9 cellular contexts compared by ENCODE assay signal in the genomic region with DNA sequence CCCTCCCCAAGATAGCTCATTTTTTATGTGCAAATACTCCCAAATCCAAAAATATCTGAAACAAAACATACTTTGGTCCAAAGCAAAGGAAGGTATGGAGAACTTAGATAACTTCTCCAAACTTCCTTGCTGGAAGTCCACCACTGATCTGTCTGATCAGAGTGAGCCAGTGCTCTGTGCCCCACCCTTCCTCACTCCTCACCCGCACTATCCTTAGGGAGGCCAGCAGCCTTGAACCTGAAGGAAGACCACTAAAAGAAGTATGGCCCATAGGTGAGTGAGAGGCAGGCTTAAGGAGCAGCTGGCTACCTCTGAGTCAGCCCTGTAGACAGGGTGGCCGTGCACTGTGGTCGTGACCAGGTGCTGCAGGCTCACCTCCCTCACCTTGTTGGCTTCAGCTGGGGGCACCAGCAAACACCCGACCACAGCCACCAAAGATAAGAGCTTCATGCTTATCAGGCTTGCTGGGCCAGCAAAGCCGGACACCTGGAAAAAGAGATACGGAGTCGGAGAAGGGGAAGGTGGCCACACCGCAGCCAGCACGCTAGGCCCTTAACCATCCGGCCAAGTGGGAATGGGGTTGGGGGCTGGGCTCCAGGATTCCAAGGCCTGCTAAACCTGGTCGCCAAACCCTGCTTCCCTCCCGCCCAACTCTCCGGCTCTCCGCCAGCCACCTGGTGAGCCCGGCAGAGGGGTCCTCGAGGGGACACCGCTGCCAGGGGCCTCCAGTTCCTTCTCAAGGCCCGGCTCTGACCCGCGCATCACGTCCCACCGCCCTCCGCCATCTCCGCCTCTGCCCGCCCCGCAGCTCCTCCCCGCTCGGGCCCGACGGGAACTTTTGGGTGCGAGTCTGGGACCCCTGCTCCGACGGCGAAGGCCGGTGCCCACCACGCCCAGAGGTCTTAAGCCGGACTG. TPM values are rescaled to one million over a fixed set of nuclear protein-coding genes. Genes with fewer than 3 reads are reported as not detected.
DNase-seq lines count a peak whose midpoint lies in the region; ATAC-seq, FAIRE-seq and TF ChIP-seq lines count a peak whose summit lies in the region.
"Had no signal": no experiment of that assay in that cellular context is flagged by ENCODE, and none has a peak within 500 bp of the region (broad histone marks: within the 10 kb centered on the region; RNA-seq: fewer than 3 reads in every experiment).

No MANE protein-coding gene starts in this region.

- H3K79me2 ChIP-seq in keratinocyte (ENCODE audit: control insufficient read depth, insufficient read depth, low read length): peaks cover 3% of the 10 kb centered on the region

- no peak for TF ChIP-seq RAD21 in A549 (conservative IDR thresholded peaks at IDR 0.05 in 1 of 2, IDR thresholded peaks at IDR 0.05 in 1 of 2)

- TF ChIP-seq EP300 in A549 (IDR thresholded peaks at IDR 0.05) (no peak), stomach (IDR thresholded peaks at IDR 0.05) (no peak)

- WGBS in A549 (ENCODE audit: missing lambda C conversion rate): 8% methylated on average over 13 of the region's 37 CpGs
- WGBS in stomach, 5 donors: 1 to 9% (median 2%) methylated on average over 7 to 37 of the region's 37 CpGs

- H3K36me3 Mint-ChIP-seq in activated naive CD8-positive, alpha-beta T cell treated with anti-CD3 and anti-CD28 coated beads, Interleukin-2, amount 10 ng/mL, durations not matched to agents 7 days and 5 days: peaks cover 4% of the 10 kb centered on the region

- FAIRE-seq in A549 (lab: Jason Lieb, UNC): no peak
- FAIRE-seq in keratinocyte (lab: Jason Lieb, UNC): no peak

- peaks cover 7% of the 10 kb centered on the region for H3K4me1 ChIP-seq in A549
- peaks cover 10% of the 10 kb centered on the region for H3K4me1 ChIP-seq in keratinocyte (ENCODE audit: control insufficient read depth, extremely low read depth, insufficient read depth, low read length)
- peaks cover 14 to 32% (median 23%) of the 10 kb centered on the region in 4 donors for H3K4me1 ChIP-seq in stomach

- POLR2A ChIA-PET in A549 (lab: Yijun Ruan, JAX): interaction anchor here (0.6 to 1.3 kb wide), 4 partner anchors 10 to 16 kb away, joined by 3 to 5 read pairs (median 5); no protein-coding TSS in a partner anchor
- POLR2A ChIA-PET in activated naive CD8-positive, alpha-beta T cell treated with anti-CD3 and anti-CD28 coated beads, Interleukin-2, amount 10 ng/mL, durations not matched to agents 7 days and 5 days (lab: Charles Lee): interaction anchor here (1.5 kb wide), 1 partner anchor 11 kb away, joined by 5 read pairs; no protein-coding TSS in a partner anchor

- H3K4me2 ChIP-seq in A549: peak overlapping the region; percentile 94
- H3K4me2 ChIP-seq in keratinocyte (ENCODE audit: control insufficient read depth, extremely low read depth, insufficient read depth, low read depth, low read length): peak overlapping the region; percentile 95

- H3K9me3 ChIP-seq in A549: no peaks in the 10 kb centered on the region
- H3K9me3 ChIP-seq in keratinocyte (ENCODE audit: control insufficient read depth, low read depth, low read length): no peaks in the 10 kb centered on the region
- H3K9me3 ChIP-seq in stomach: no peaks in the 10 kb centered on the region

- H3K9me1 ChIP-seq in keratinocyte (ENCODE audit: control insufficient read depth, extremely low read depth, insufficient read depth, low read length): no peaks in the 10 kb centered on the region

- TF ChIP-seq CTCF in A549 (IDR thresholded peaks at IDR 0.05): no peak
- TF ChIP-seq CTCF in GM12875 (IDR thresholded peaks at IDR 0.05; ENCODE audit: borderline replicate concordance, insufficient read depth, low read depth, low read length): no peak
- no peak for TF ChIP-seq CTCF in NB4 (IDR thresholded peaks at IDR 0.05; ENCODE audit: low read depth, low read length)
- no peak for TF ChIP-seq CTCF in keratinocyte (optimal IDR thresholded peaks at IDR 0.05 in 1 of 3, IDR thresholded peaks at IDR 0.05 in 1 of 3, conservative IDR thresholded peaks at IDR 0.05 in 1 of 3; ENCODE audit: extremely low read depth in 1 of 3, insufficient read depth in 2 of 3, low read length in 3 of 3)
- no peak for TF ChIP-seq CTCF in stomach (IDR thresholded peaks at IDR 0.05)

- peak overlapping the region; percentile 68 for H3K9ac ChIP-seq in keratinocyte (ENCODE audit: control insufficient read depth, extremely low read depth, insufficient read depth, low read length)

- CTCF ChIA-PET in A549 (lab: Yijun Ruan, JAX): interaction anchor here (0.6 to 11.5 kb wide), 15 partner anchors 9 to 110 kb away, joined by 3 to 112 read pairs (median 4); partner anchors contain the start of gene ASCL5

- TF ChIP-seq POLR2A in A549 (IDR thresholded peaks at IDR 0.05; ENCODE audit: low read length): no peak; the same call in 1 of the 2 replicates
- no peak for TF ChIP-seq POLR2A in NB4 (IDR thresholded peaks at IDR 0.05; ENCODE audit: extremely low read depth, insufficient read length)
- TF ChIP-seq POLR2A in stomach (IDR thresholded peaks at IDR 0.05): no peak

- no peaks in the 10 kb centered on the region for H3K9me3 Mint-ChIP-seq in activated naive CD8-positive, alpha-beta T cell treated with anti-CD3 and anti-CD28 coated beads, Interleukin-2, amount 10 ng/mL, durations not matched to agents 7 days and 5 days

- intact Hi-C loops in stomach (cut with DNase I; ENCODE audit: low total_unique reads): no loop called here

- H3K27me3 ChIP-seq in keratinocyte (ENCODE audit: control insufficient read depth, extremely low read depth, insufficient read depth, low read length) (peaks cover 9% of the 10 kb centered on the region), stomach (no peaks in the 10 kb centered on the region)

- peaks cover 11% of the 10 kb centered on the region for H3K4me1 Mint-ChIP-seq in activated naive CD8-positive, alpha-beta T cell treated with anti-CD3 and anti-CD28 coated beads, Interleukin-2, amount 10 ng/mL, durations not matched to agents 7 days and 5 days

- peak overlapping the region; percentile 91 for H3K4me3 Mint-ChIP-seq in activated naive CD8-positive, alpha-beta T cell treated with anti-CD3 and anti-CD28 coated beads, Interleukin-2, amount 10 ng/mL, durations not matched to agents 7 days and 5 days

- peak overlapping the region; percentile 92 for H2AFZ ChIP-seq in keratinocyte (ENCODE audit: control insufficient read depth, low read length)

- peak overlapping the region; percentile 91 to 97 for H3K27ac ChIP-seq in A549
- H3K27ac ChIP-seq in keratinocyte (ENCODE audit: control insufficient read depth, insufficient read depth, low read length): peak overlapping the region; percentile 1
- peak overlapping the region; percentile 47 to 84 (median 77) for H3K27ac ChIP-seq in stomach

- H3K36me3 ChIP-seq in keratinocyte (ENCODE audit: control insufficient read depth in 2 of 2, extremely low read depth in 1 of 2, insufficient read depth in 2 of 2, low read length in 2 of 2): peaks cover 6% of the 10 kb centered on the region in 2 experiments
- peaks cover 6 to 31% (median 25%) of the 10 kb centered on the region in 4 donors for H3K36me3 ChIP-seq in stomach

- ATAC-seq in A549 (peak; percentile 89 to 94), HG02588 (IDR thresholded peaks at IDR 0.05; ENCODE audit: unreplicated experiment) (peak; percentile 75)
- peak; percentile 87 for ATAC-seq in activated naive CD8-positive, alpha-beta T cell treated with anti-CD3 and anti-CD28 coated beads, Interleukin-2, amount 10 ng/mL, durations not matched to agents 7 days and 5 days (ENCODE audit: low read depth)

- DNase-seq in A549 (ENCODE audit: low read depth in 1 of 2, low spot score in 1 of 2) (peak in 1 of 2 experiments; percentile 83), NB4 (ENCODE audit: low read depth) (no peak), keratinocyte (ENCODE audit: low read depth, low spot score) (no peak), stomach (no peak), hippocampal formation (lab: John Stamatoyannopoulos, UW) (no peak)
- DNase-seq in activated naive CD8-positive, alpha-beta T cell treated with anti-CD3 and anti-CD28 coated beads, Interleukin-2, amount 10 ng/mL, durations not matched to agents 7 days and 5 days: no peak

- peak overlapping the region; percentile 84 for H3K27ac Mint-ChIP-seq in activated naive CD8-positive, alpha-beta T cell treated with anti-CD3 and anti-CD28 coated beads, Interleukin-2, amount 10 ng/mL, durations not matched to agents 7 days and 5 days

- peak overlapping the region; percentile 95 for H3K4me3 ChIP-seq in A549
- H3K4me3 ChIP-seq in GM12875 (ENCODE audit: low read depth, low read length): peak overlapping the region; percentile 84
- peak overlapping the region; percentile 69 for H3K4me3 ChIP-seq in NB4 (ENCODE audit: low read depth, low read length)
- peak overlapping the region; percentile 60 to 71 (median 68) for H3K4me3 ChIP-seq in keratinocyte (ENCODE audit: control insufficient read depth in 2 of 3, extremely low read depth in 1 of 3, insufficient read depth in 2 of 3, low read depth in 1 of 3, low read length in 3 of 3)
- peak overlapping the region; percentile 73 to 84 (median 78) for H3K4me3 ChIP-seq in stomach

- dilution Hi-C loops in keratinocyte (cut with MboI; ENCODE audit: extremely low pct_ligation_motif_present, low sequenced_read_pairs): no loop called here

- no peaks in the 10 kb centered on the region for H3K27me3 Mint-ChIP-seq in activated naive CD8-positive, alpha-beta T cell treated with anti-CD3 and anti-CD28 coated beads, Interleukin-2, amount 10 ng/mL, durations not matched to agents 7 days and 5 days

- H4K20me1 ChIP-seq in keratinocyte (ENCODE audit: control insufficient read depth, extremely low read depth, insufficient read depth, low read length): no peaks in the 10 kb centered on the region

RNA-seq across cellular contexts. Expression of gene TMEM9, which starts 0.5 kb away (rescaled TPM):
- 97.0 and 119 TPM in 2 replicates for polyA plus RNA-seq in A549 (2011; rRNA removed)
- polyA plus RNA-seq in A549 (2012; cell fraction: cytosol; rRNA removed): 110 and 139 TPM in 2 replicates
- polyA plus RNA-seq in A549 (2012; cell fraction: nucleus; rRNA removed): 114 and 137 TPM in 2 replicates
- 75.7 to 86.8 TPM (median 83.3 TPM) in 3 replicates for polyA plus RNA-seq in A549 (2017; fragmentation: RNase III; extraction: RNeasy Plus Mini Kit Qiagen cat#74134 plus additional on column Dnase treatment)
- polyA minus RNA-seq in A549 (2011; rRNA and poly(A)+ RNA removed): 68.8 and 75.9 TPM in 2 replicates
- 10 to 100 TPM; 20.8 to 26.1 TPM for total RNA-seq in activated naive CD8-positive, alpha-beta T cell treated with anti-CD3 and anti-CD28 coated beads, Interleukin-2, amount 10 ng/mL, durations not matched to agents 7 days and 5 days
- 56.0 to 106 TPM (median 59.8 TPM) in 3 replicates for polyA plus RNA-seq in keratinocyte
- polyA plus RNA-seq in keratinocyte (2011; ENCODE audit: low read depth): 16.1 TPM
- polyA plus RNA-seq in keratinocyte (2011; cell fraction: cytosol; rRNA removed): 54.3 and 55.6 TPM in 2 replicates
- polyA plus RNA-seq in keratinocyte (2011; cell fraction: nucleus; rRNA removed): 64.9 and 85.3 TPM in 2 replicates
- 26.5 and 49.8 TPM in 2 replicates for polyA plus RNA-seq in keratinocyte (2012; ENCODE audit: low replicate concordance)
- 77.3 to 171 TPM (median 109 TPM) in 3 replicates for polyA minus RNA-seq in keratinocyte
- 36.3 TPM for polyA minus RNA-seq in keratinocyte (2011; cell fraction: cytosol; rRNA and poly(A)+ RNA removed)
- polyA minus RNA-seq in keratinocyte (2011; cell fraction: nucleus; rRNA and poly(A)+ RNA removed): 25.4 and 26.7 TPM in 2 replicates
- 10 to 100 TPM; 21.7 to 51.8 (median 47.8) TPM for total RNA-seq in stomach
- 10 to 100 TPM; 22.0 to 53.8 (median 48.1) TPM for polyA plus RNA-seq in stomach

RNA-seq across cellular contexts. Expression of gene ASCL5, which starts 26.7 kb away (rescaled TPM):
- polyA plus RNA-seq in A549 (2011; rRNA removed) (0.07 TPM in 1 of 2 replicates, not detected in the other), A549 (2017; fragmentation: RNase III; extraction: RNeasy Plus Mini Kit Qiagen cat#74134 plus additional on column Dnase treatment) (0.07 to 0.17 TPM (median 0.09 TPM) in 3 replicates), keratinocyte (not detected in 3 replicates), stomach (under 1 TPM in 2 of 3 donors, not detected in 1; 0.10 to 0.19 TPM)
- polyA plus RNA-seq in A549 (2012; cell fraction: cytosol; rRNA removed): 0.05 and 0.13 TPM in 2 replicates
- 0.15 and 0.20 TPM in 2 replicates for polyA plus RNA-seq in A549 (2012; cell fraction: nucleus; rRNA removed)
- not detected in 2 replicates for polyA minus RNA-seq in A549 (2011; rRNA and poly(A)+ RNA removed)
- not detected for total RNA-seq in activated naive CD8-positive, alpha-beta T cell treated with anti-CD3 and anti-CD28 coated beads, Interleukin-2, amount 10 ng/mL, durations not matched to agents 7 days and 5 days
- polyA plus RNA-seq in keratinocyte (2011; ENCODE audit: low read depth): 0.19 TPM
- 0.04 TPM in 1 of 2 replicates, not detected in the other for polyA plus RNA-seq in keratinocyte (2011; cell fraction: cytosol; rRNA removed)
- polyA plus RNA-seq in keratinocyte (2011; cell fraction: nucleus; rRNA removed): not detected in 2 replicates
- 0.07 TPM in 1 of 2 replicates, not detected in the other for polyA plus RNA-seq in keratinocyte (2012; ENCODE audit: low replicate concordance)
- polyA minus RNA-seq in keratinocyte: not detected in 3 replicates
- polyA minus RNA-seq in keratinocyte (2011; cell fraction: cytosol; rRNA and poly(A)+ RNA removed): not detected
- not detected in 2 replicates for polyA minus RNA-seq in keratinocyte (2011; cell fraction: nucleus; rRNA and poly(A)+ RNA removed)
- total RNA-seq in stomach: under 1 TPM in 1 of 5 donors, not detected in 4; 0.18 TPM
- total RNA-seq: T-helper 1 cell treated with Interleukin-12 subunit alpha and Interleukin-12 subunit beta and Interleukin-4 antibody, amounts not matched to agents 30 ng/mL and 1 ng/mL, for 36 hours had no signal

RNA-seq across cellular contexts. Expression of gene IGFN1, which starts 36.9 kb away (rescaled TPM):
- polyA plus RNA-seq in A549 (2011; rRNA removed): 0.03 TPM in 2 replicates
- 0.13 and 0.23 TPM in 2 replicates for polyA plus RNA-seq in A549 (2012; cell fraction: cytosol; rRNA removed)
- 1.8 and 1.9 TPM in 2 replicates for polyA plus RNA-seq in A549 (2012; cell fraction: nucleus; rRNA removed)
- 2.7 to 4.7 TPM (median 4.6 TPM) in 3 replicates for polyA plus RNA-seq in A549 (2017; fragmentation: RNase III; extraction: RNeasy Plus Mini Kit Qiagen cat#74134 plus additional on column Dnase treatment)
- not detected in 2 replicates for polyA minus RNA-seq in A549 (2011; rRNA and poly(A)+ RNA removed)
- not detected for total RNA-seq in activated naive CD8-positive, alpha-beta T cell treated with anti-CD3 and anti-CD28 coated beads, Interleukin-2, amount 10 ng/mL, durations not matched to agents 7 days and 5 days
- polyA plus RNA-seq in keratinocyte: not detected in 3 replicates
- 0.19 TPM for polyA plus RNA-seq in keratinocyte (2011; ENCODE audit: low read depth)
- polyA plus RNA-seq in keratinocyte (2011; cell fraction: cytosol; rRNA removed): not detected in 2 replicates
- 0.07 and 0.10 TPM in 2 replicates for polyA plus RNA-seq in keratinocyte (2011; cell fraction: nucleus; rRNA removed)
- polyA plus RNA-seq in keratinocyte (2012; ENCODE audit: low replicate concordance): 0.06 and 0.24 TPM in 2 replicates
- 0.07 to 0.10 TPM in 2 of 3 replicates, not detected in the other for polyA minus RNA-seq in keratinocyte
- not detected for polyA minus RNA-seq in keratinocyte (2011; cell fraction: cytosol; rRNA and poly(A)+ RNA removed)
- polyA minus RNA-seq in keratinocyte (2011; cell fraction: nucleus; rRNA and poly(A)+ RNA removed): 0.23 TPM in 1 of 2 replicates, not detected in the other
- under 1 TPM in 2 of 5 donors, not detected in 3; under 0.01 to 0.55 TPM for total RNA-seq in stomach
- polyA plus RNA-seq in stomach: under 1 TPM; under 0.01 to 0.15 (median 0.05) TPM
- total RNA-seq: T-helper 1 cell treated with Interleukin-12 subunit alpha and Interleukin-12 subunit beta and Interleukin-4 antibody, amounts not matched to agents 30 ng/mL and 1 ng/mL, for 36 hours had no signal

RNA-seq across cellular contexts. Expression of gene CACNA1S, which starts 41.5 kb away (rescaled TPM):
- polyA plus RNA-seq in A549 (2011; rRNA removed) (0.01 and 0.03 TPM in 2 replicates), A549 (2017; fragmentation: RNase III; extraction: RNeasy Plus Mini Kit Qiagen cat#74134 plus additional on column Dnase treatment) (not detected in 3 replicates), keratinocyte (not detected in 3 replicates), stomach (not detected)
- under 0.01 and 0.01 TPM in 2 replicates for polyA plus RNA-seq in A549 (2012; cell fraction: cytosol; rRNA removed)
- 0.01 TPM in 1 of 2 replicates, not detected in the other for polyA plus RNA-seq in A549 (2012; cell fraction: nucleus; rRNA removed)
- polyA minus RNA-seq in A549 (2011; rRNA and poly(A)+ RNA removed): 0.05 and 0.08 TPM in 2 replicates
- total RNA-seq in activated naive CD8-positive, alpha-beta T cell treated with anti-CD3 and anti-CD28 coated beads, Interleukin-2, amount 10 ng/mL, durations not matched to agents 7 days and 5 days: not detected
- polyA plus RNA-seq in keratinocyte (2011; ENCODE audit: low read depth): not detected
- not detected in 2 replicates for polyA plus RNA-seq in keratinocyte (2011; cell fraction: cytosol; rRNA removed)
- polyA plus RNA-seq in keratinocyte (2011; cell fraction: nucleus; rRNA removed): not detected in 2 replicates
- not detected in 2 replicates for polyA plus RNA-seq in keratinocyte (2012; ENCODE audit: low replicate concordance)
- not detected in 3 replicates for polyA minus RNA-seq in keratinocyte
- polyA minus RNA-seq in keratinocyte (2011; cell fraction: cytosol; rRNA and poly(A)+ RNA removed): not detected
- not detected in 2 replicates for polyA minus RNA-seq in keratinocyte (2011; cell fraction: nucleus; rRNA and poly(A)+ RNA removed)
- total RNA-seq in stomach: under 1 TPM in 2 of 5 donors, not detected in 3; under 0.01 to 0.18 TPM
- total RNA-seq: T-helper 1 cell treated with Interleukin-12 subunit alpha and Interleukin-12 subunit beta and Interleukin-4 antibody, amounts not matched to agents 30 ng/mL and 1 ng/mL, for 36 hours had no signal

Comparison
In these comparisons a context has a peak if more than half of its experiments do, and no peak if none do; other contexts are left out.
1. H3K27ac ChIP-seq: peak in every context shown above with its lines; median percentile 94 in A549; 77 in stomach; 1 in keratinocyte.